ENCODE assay signal across 27 cellular contexts in genomic region chr6:156804402-156804801, GRCh38. TPM values are rescaled to one million over a fixed set of nuclear protein-coding genes. Genes with fewer than 3 reads are reported as not detected.
DNase-seq lines count a peak whose midpoint lies in the region; ATAC-seq and TF ChIP-seq lines count a peak whose summit lies in the region.
"Had no signal": no experiment of that assay in that cellular context is flagged by ENCODE, and none has a peak within 500 bp of the region (broad histone marks: within the 10 kb centered on the region; RNA-seq: fewer than 3 reads in every experiment).

No MANE protein-coding gene starts in this region.

- peak; percentile 27 for DNase-seq in activated CD8-positive, alpha-beta memory T cell treated with anti-CD3 and anti-CD28 coated beads, Interleukin-2, amount 50 U/mL, for 4 hours
- no peak for DNase-seq in activated CD8-positive, alpha-beta memory T cell treated with anti-CD3 and anti-CD28 coated beads, Interleukin-2, amount 50 U/mL, for 48 hours
- DNase-seq in CD4-positive, alpha-beta T cell = no peak
- no peak for DNase-seq in WTC11 (ENCODE audit: low spot score)
- DNase-seq in memory B cell (ENCODE audit: low spot score in 2 of 2) = no peak
- no peak for DNase-seq in NCI-H1930 (lab: John Stamatoyannopoulos, UW)
- DNase-seq: COR-L47; DMS79 treated with DMSO at 0.1 percent for 48 hours; GF-D8; hippocampal formation; NCI-H1092; NCI-H187; NCI-H526; NK-92 treated with Interleukin-12 subunit alpha and Interleukin-12 subunit beta, amount 100 ng/mL, for 24 hours; PC-3; SK-N-SH; upper lobe of right lung had no signal

- H3K9me3 Mint-ChIP-seq in CD4-positive, alpha-beta T cell = no peaks in the 10 kb centered on the region
- H3K9me3 Mint-ChIP-seq in WTC11 (no peaks in the 10 kb centered on the region), memory B cell (no peaks in the 10 kb centered on the region)
- H3K9me3 Mint-ChIP-seq: IgD-negative memory B cell; T-helper 1 cell treated with Interleukin-12 subunit alpha and Interleukin-12 subunit beta and Interleukin-4 antibody, amounts not matched to agents 30 μg/mL and 1 μg/mL, for 36 hours had no signal

- H3K36me3 Mint-ChIP-seq in CD4-positive, alpha-beta T cell (ENCODE audit: low read depth) = peaks cover under 1% of the 10 kb centered on the region
- no peaks in the 10 kb centered on the region for H3K36me3 Mint-ChIP-seq in WTC11
- H3K36me3 Mint-ChIP-seq in memory B cell = peaks cover 9% of the 10 kb centered on the region

- H3K4me1 Mint-ChIP-seq in CD4-positive, alpha-beta T cell (ENCODE audit: low read depth) = peaks cover 91% of the 10 kb centered on the region
- H3K4me1 Mint-ChIP-seq in WTC11 = peaks cover 61% of the 10 kb centered on the region
- H3K4me1 Mint-ChIP-seq in memory B cell = peaks cover 50% of the 10 kb centered on the region

- H3K27me3 Mint-ChIP-seq in CD4-positive, alpha-beta T cell = no peaks in the 10 kb centered on the region
- H3K27me3 Mint-ChIP-seq in WTC11 (ENCODE audit: low read depth) = no peaks in the 10 kb centered on the region
- H3K27me3 Mint-ChIP-seq in memory B cell = no peaks in the 10 kb centered on the region
- H3K27me3 Mint-ChIP-seq: IgD-negative memory B cell, progenitor cell of endocrine pancreas had no signal

- TF ChIP-seq CTCF in CD4-positive, alpha-beta T cell (IDR thresholded peaks at IDR 0.05) = no peak
- no peak for TF ChIP-seq CTCF in WTC11 (IDR thresholded peaks at IDR 0.05)

- H3K9me3 ChIP-seq in CD4-positive, alpha-beta T cell (ENCODE audit: control insufficient read depth, low read length) = no peaks in the 10 kb centered on the region
- H3K9me3 ChIP-seq: gastroesophageal sphincter, HAP-1, neutrophil, SK-N-SH, upper lobe of right lung had no signal

- no peak overlapping the region for H3K27ac ChIP-seq in CD4-positive, alpha-beta T cell (ENCODE audit: low read depth, low read length)
- H3K27ac ChIP-seq: BLaER1 treated with 17β-estradiol and CSF1 and Interleukin-3, amounts not matched to agents 10 nM and 100 nM; gastroesophageal sphincter; neutrophil; upper lobe of right lung had no signal

- H3K27me3 ChIP-seq in CD4-positive, alpha-beta T cell (ENCODE audit: control insufficient read depth, insufficient read depth, low read length) = no peaks in the 10 kb centered on the region
- H3K27me3 ChIP-seq: BLaER1 treated with 17β-estradiol and CSF1 and Interleukin-3, amounts not matched to agents 10 nM and 100 nM; gastroesophageal sphincter; neutrophil; upper lobe of right lung had no signal

- CTCF ChIA-PET in CD4-positive, alpha-beta T cell (lab: Charles Lee) = interaction anchor here (1.0 kb wide), 1 partner anchor 17 kb away, joined by 3 read pairs; no protein-coding TSS in a partner anchor
- CTCF ChIA-PET in WTC11 (lab: Charles Lee) = no interaction called here

- no peak for ATAC-seq in CD4-positive, alpha-beta T cell (ENCODE audit: poor library complexity)
- ATAC-seq in WTC11 (no peak), memory B cell (ENCODE audit: low read depth) (no peak), GM21825 (IDR thresholded peaks at IDR 0.05; ENCODE audit: unreplicated experiment) (no peak), GM18858 (IDR thresholded peaks at IDR 0.05; ENCODE audit: unreplicated experiment) (no peak)
- ATAC-seq: gastroesophageal sphincter, PC-3, sciatic nerve, upper lobe of right lung had no signal

- peak overlapping the region; percentile 43 for H3K4me3 Mint-ChIP-seq in CD4-positive, alpha-beta T cell
- H3K4me3 Mint-ChIP-seq in WTC11 = no peak overlapping the region
- no peak overlapping the region for H3K4me3 Mint-ChIP-seq in memory B cell
- H3K4me3 Mint-ChIP-seq: T-helper 1 cell treated with Interleukin-12 subunit alpha and Interleukin-12 subunit beta and Interleukin-4 antibody, amounts not matched to agents 30 μg/mL and 1 μg/mL, for 36 hours had no signal

- POLR2A ChIA-PET in CD4-positive, alpha-beta T cell (lab: Charles Lee) = interaction anchor here (1.5 kb wide), 1 partner anchor 24 kb away, joined by 6 read pairs; no protein-coding TSS in a partner anchor
- POLR2A ChIA-PET in WTC11 (lab: Charles Lee) = no interaction called here

- peak overlapping the region; percentile 27 for H3K27ac Mint-ChIP-seq in CD4-positive, alpha-beta T cell
- peak overlapping the region; percentile 79 for H3K27ac Mint-ChIP-seq in WTC11
- peak overlapping the region; percentile 63 for H3K27ac Mint-ChIP-seq in memory B cell
- H3K27ac Mint-ChIP-seq: progenitor cell of endocrine pancreas; T-helper 1 cell treated with Interleukin-12 subunit alpha and Interleukin-12 subunit beta and Interleukin-4 antibody, amounts not matched to agents 30 μg/mL and 1 μg/mL, for 36 hours had no signal

- intact Hi-C loops in CD4-positive, alpha-beta T cell (cut with DNase I, micrococcal nuclease) = no loop called here

TF ChIP-seq in WTC11, 78 proteins besides CTCF, POLR2A, EP300 and RAD21 (continues in another document):
- TF ChIP-seq HMGA2 (CRISPR knock-in tag; IDR thresholded peaks at IDR 0.05) (no peak), E2F4 (CRISPR knock-in tag; IDR thresholded peaks at IDR 0.05; ENCODE audit: borderline replicate concordance, low read depth) (no peak), PRRX2 (CRISPR knock-in tag; IDR thresholded peaks at IDR 0.05) (no peak), PREB (CRISPR knock-in tag; IDR thresholded peaks at IDR 0.05; ENCODE audit: borderline replicate concordance) (no peak), SOX15 (CRISPR knock-in tag; IDR thresholded peaks at IDR 0.05) (no peak), ZNF138 (CRISPR knock-in tag; conservative IDR thresholded peaks at IDR 0.05) (no peak), SMAD4 (CRISPR knock-in tag; IDR thresholded peaks at IDR 0.05) (no peak), USF2 (CRISPR knock-in tag; IDR thresholded peaks at IDR 0.05) (no peak), ZBTB43 (CRISPR knock-in tag; IDR thresholded peaks at IDR 0.05) (no peak), E2F5 (CRISPR knock-in tag; IDR thresholded peaks at IDR 0.05) (no peak), TEAD4 (CRISPR knock-in tag; IDR thresholded peaks at IDR 0.05) (no peak), MYBL2 (CRISPR knock-in tag; IDR thresholded peaks at IDR 0.05) (no peak), CBFB (CRISPR knock-in tag; IDR thresholded peaks at IDR 0.05; ENCODE audit: low read depth) (no peak)

RNA-seq across cellular contexts. Expression of gene ARID1B, which starts 27.2 kb away (rescaled TPM):
- 100 to 1,000 TPM; 120 to 125 TPM for total RNA-seq in CD4-positive, alpha-beta T cell
- total RNA-seq in WTC11 (2021) = 53.8 to 60.3 TPM (median 55.9 TPM) in 3 replicates

Comparison
In these comparisons a context has a peak if more than half of its experiments do, and no peak if none do; other contexts are left out.
1. H3K27ac Mint-ChIP-seq: peak in every context shown above with its lines; median percentile 79 in WTC11; 63 in memory B cell; 27 in CD4-positive, alpha-beta T cell.